Comparison of ENCODE assay signal across 16 cellular contexts in the genomic region with DNA sequence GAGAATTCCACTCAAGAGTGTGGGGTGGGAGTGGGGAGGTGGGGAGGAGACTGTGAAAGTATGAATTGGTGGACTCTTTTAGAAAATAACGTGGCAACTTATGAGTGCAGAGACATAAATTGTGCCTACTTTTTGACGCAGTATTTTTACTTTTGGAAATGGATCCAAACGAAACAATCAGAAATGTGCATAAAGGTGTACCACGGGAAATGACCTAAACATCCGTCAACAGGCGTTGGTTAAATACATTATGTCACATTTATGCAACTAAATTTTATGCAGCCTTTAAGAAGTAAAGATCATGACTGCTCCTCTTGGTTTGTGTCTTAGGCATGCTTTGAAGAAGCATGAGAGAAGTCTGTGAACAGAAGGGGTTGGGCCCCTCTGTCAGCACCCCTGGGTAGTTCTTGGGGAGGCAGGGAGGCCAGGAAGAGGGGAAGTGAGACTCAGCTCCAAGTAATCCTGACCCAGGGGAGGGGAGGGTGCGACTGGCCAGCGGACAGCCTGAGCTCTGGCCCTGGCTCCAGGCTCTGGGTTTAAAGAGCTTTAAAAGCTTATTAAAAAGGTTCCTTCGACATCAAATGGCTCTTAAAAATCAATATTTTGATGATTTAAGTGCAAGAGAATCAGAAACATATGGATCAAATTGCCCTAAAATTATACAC.
DNase-seq lines count a peak whose midpoint lies in the region; ATAC-seq, FAIRE-seq and TF ChIP-seq lines count a peak whose summit lies in the region.
"Had no signal": no experiment of that assay in that cellular context is flagged by ENCODE, and none has a peak within 500 bp of the region (broad histone marks: within the 10 kb centered on the region; RNA-seq: fewer than 3 reads in every experiment).

No MANE protein-coding gene starts in this region.

- no peak overlapping the region for H3K27ac ChIP-seq in K562 (ENCODE audit: extremely low read depth, low read depth, low read length)
- peak overlapping the region; percentile 84 for H3K27ac ChIP-seq in hepatocyte
- peak overlapping the region in 16 of 21 experiments; percentile 16 to 90 (median 60) for H3K27ac ChIP-seq in skin epidermis
- H3K27ac ChIP-seq: 22Rv1, BLaER1, KMS-11 had no signal

- CTCF ChIA-PET in K562 (lab: Yijun Ruan, JAX; ENCODE audit: low intra/inter-chr PET ratio), result no interaction called here

- H3K9me1 ChIP-seq in K562 (ENCODE audit: control insufficient read depth, insufficient read depth, low read length), result no peaks in the 10 kb centered on the region

- TF ChIP-seq EP300 in K562 (IDR thresholded peaks at IDR 0.05; ENCODE audit: low read length), result no peak

- H3K4me1 ChIP-seq in K562 (replicated peaks in 1 of 2; ENCODE audit: control insufficient read depth in 2 of 2, insufficient read depth in 2 of 2, low read length in 2 of 2) (peaks cover 21 to 38% of the 10 kb centered on the region in 2 experiments), hepatocyte (ENCODE audit: insufficient read depth) (peaks cover 43% of the 10 kb centered on the region), HAP-1 (peaks cover under 1% of the 10 kb centered on the region)

- in situ Hi-C loops in K562 (cut with MboI) (no loop called here), HAP-1 (cut with MboI; ENCODE audit: low sequenced_read_pairs) (no loop called here)

- H3K4me3 ChIP-seq in K562, result no peak overlapping the region
- H3K4me3 ChIP-seq in hepatocyte, result no peak overlapping the region
- H3K4me3 ChIP-seq in skin epidermis, result no peak overlapping the region
- no peak overlapping the region for H3K4me3 ChIP-seq in HAP-1
- H3K4me3 ChIP-seq: BLaER1 had no signal

- TF ChIP-seq RAD21 in K562 (CRISPR knock-in tag; conservative IDR thresholded peaks at IDR 0.05 in 1 of 2, IDR thresholded peaks at IDR 0.05 in 1 of 2), result no peak

- H3K4me2 ChIP-seq in K562 (ENCODE audit: insufficient read depth, low read length) (no peak overlapping the region), hepatocyte (no peak overlapping the region)
- H3K4me2 ChIP-seq: BLaER1, KMS-11 had no signal

- H3K79me2 ChIP-seq in K562 (ENCODE audit: control insufficient read depth, insufficient read depth, low read length) (no peaks in the 10 kb centered on the region), hepatocyte (no peaks in the 10 kb centered on the region)

- H3K9me2 ChIP-seq in hepatocyte (replicated peaks; ENCODE audit: insufficient read depth), result no peaks in the 10 kb centered on the region

- POLR2A ChIA-PET in K562 (lab: Yijun Ruan, JAX), result interaction anchor here (1.0 to 1.9 kb wide), 3 partner anchors 8 to 310 kb away, joined by 3 to 11 read pairs (median 4); no protein-coding TSS in a partner anchor

- no peaks in the 10 kb centered on the region for H3K36me3 Mint-ChIP-seq in natural killer cell treated with Interleukin-12 subunit alpha and Interleukin-12 subunit beta and Interleukin-15 and Interleukin-18, amount 100 ng/mL, for 72 hours
- H3K36me3 Mint-ChIP-seq: CD8-positive, alpha-beta T cell had no signal

- no peak for TF ChIP-seq POLR2A in K562 (conservative IDR thresholded peaks at IDR 0.05)

- no peak for TF ChIP-seq CTCF in K562 (IDR thresholded peaks at IDR 0.05 in 2 of 3, conservative IDR thresholded peaks at IDR 0.05 in 1 of 3; ENCODE audit: insufficient read depth in 2 of 3, low read depth in 1 of 3, low read length in 3 of 3)
- TF ChIP-seq CTCF in hepatocyte (IDR thresholded peaks at IDR 0.05; ENCODE audit: poor library complexity), result no peak

- H3K9me3 ChIP-seq in K562 (replicated peaks; ENCODE audit: control insufficient read depth, insufficient read depth, low read depth, low read length) (no peaks in the 10 kb centered on the region), hepatocyte (ENCODE audit: low read depth) (no peaks in the 10 kb centered on the region), HAP-1 (no peaks in the 10 kb centered on the region)
- H3K9me3 ChIP-seq: BLaER1 had no signal

- H3K9me3 Mint-ChIP-seq in natural killer cell treated with Interleukin-12 subunit alpha and Interleukin-12 subunit beta and Interleukin-15 and Interleukin-18, amount 100 ng/mL, for 72 hours, result no peaks in the 10 kb centered on the region
- H3K9me3 Mint-ChIP-seq: CD8-positive, alpha-beta T cell had no signal

- peaks cover 6 to 7% of the 10 kb centered on the region in 2 donors for H3K27me3 Mint-ChIP-seq in natural killer cell treated with Interleukin-12 subunit alpha and Interleukin-12 subunit beta and Interleukin-15 and Interleukin-18, amount 100 ng/mL, for 72 hours

- H4K20me1 ChIP-seq in K562 (replicated peaks; ENCODE audit: control insufficient read depth, insufficient read depth, low read length) (no peaks in the 10 kb centered on the region), hepatocyte (ENCODE audit: insufficient read depth, poor library complexity, severe bottlenecking) (no peaks in the 10 kb centered on the region)
- H4K20me1 ChIP-seq: BLaER1 had no signal

- ATAC-seq in K562, result no peak
- ATAC-seq in natural killer cell treated with Interleukin-12 subunit alpha and Interleukin-12 subunit beta and Interleukin-15 and Interleukin-18, amount 100 ng/mL, for 72 hours, result no peak
- ATAC-seq in GM18868 (IDR thresholded peaks at IDR 0.05; ENCODE audit: unreplicated experiment), result no peak
- ATAC-seq: CD8-positive, alpha-beta T cell; HCT116 had no signal

- no peaks in the 10 kb centered on the region for H3K4me1 Mint-ChIP-seq in natural killer cell treated with Interleukin-12 subunit alpha and Interleukin-12 subunit beta and Interleukin-15 and Interleukin-18, amount 100 ng/mL, for 72 hours (ENCODE audit: low read depth in 2 of 2)

- H2AFZ ChIP-seq in K562 (ENCODE audit: low read depth, low read length) (peak overlapping the region; percentile 81), hepatocyte (no peak overlapping the region)

- peak overlapping the region in 1 of 2 experiments; percentile 71; a peak in 1 of 4 replicates for H3K9ac ChIP-seq in K562 (ENCODE audit: insufficient read depth in 1 of 2, low read depth in 2 of 2, low read length in 2 of 2)
- H3K9ac ChIP-seq: BLaER1, KMS-11 had no signal

- WGBS in K562 (ENCODE audit: insufficient coverage, low coverage, missing lambda C conversion rate), result 65% methylated on average over 9 of the region's 9 CpGs
- 58% methylated on average over 9 of the region's 9 CpGs for WGBS in hepatocyte (ENCODE audit: low lambda C conversion rate, missing lambda C conversion rate)

- BruUV-seq in K562 (replicated peaks; lab: Mats Ljungman, UMichigan), result no TSS peak

- H3K36me3 ChIP-seq in K562 (ENCODE audit: control insufficient read depth, insufficient read depth, low read length) (no peaks in the 10 kb centered on the region), hepatocyte (replicated peaks; ENCODE audit: insufficient read depth, low read depth) (no peaks in the 10 kb centered on the region), HAP-1 (replicated peaks) (no peaks in the 10 kb centered on the region)
- H3K36me3 ChIP-seq: BLaER1 had no signal

- no peak overlapping the region for H3K4me3 Mint-ChIP-seq in natural killer cell treated with Interleukin-12 subunit alpha and Interleukin-12 subunit beta and Interleukin-15 and Interleukin-18, amount 100 ng/mL, for 72 hours
- H3K4me3 Mint-ChIP-seq: CD8-positive, alpha-beta T cell had no signal

- FAIRE-seq in K562 (lab: Jason Lieb, UNC), result no peak

- DNase-seq in NCI-H82 (lab: John Stamatoyannopoulos, UW) (peak; percentile 19), NCI-H82 treated with DMSO at 0.1 percent for 48 hours (lab: John Stamatoyannopoulos, UW; ENCODE audit: unreplicated experiment) (no peak), K562 (ENCODE audit: extremely low read depth in 1 of 4, low spot score in 3 of 4) (no peak), hepatocyte (ENCODE audit: low spot score) (no peak), HAP-1 (ENCODE audit: low spot score in 2 of 2) (no peak)
- DNase-seq in natural killer cell treated with Interleukin-12 subunit alpha and Interleukin-12 subunit beta and Interleukin-15 and Interleukin-18, amount 100 ng/mL, for 72 hours (ENCODE audit: low spot score), result no peak
- DNase-seq: CD8-positive, alpha-beta T cell; NCI-H1048; NCI-H2081 treated with DMSO at 0.1 percent for 48 hours; NCI-H510A treated with DMSO at 0.1 percent for 48 hours had no signal

- H3K27ac Mint-ChIP-seq in natural killer cell treated with Interleukin-12 subunit alpha and Interleukin-12 subunit beta and Interleukin-15 and Interleukin-18, amount 100 ng/mL, for 72 hours, result no peak overlapping the region
- H3K27ac Mint-ChIP-seq: CD8-positive, alpha-beta T cell had no signal

- intact Hi-C loops in K562 (cut with micrococcal nuclease), result no loop called here

- H3K27me3 ChIP-seq in K562 (ENCODE audit: control insufficient read depth in 2 of 2, insufficient read depth in 2 of 2, low read length in 2 of 2) (no peaks in the 10 kb centered on the region), hepatocyte (no peaks in the 10 kb centered on the region), HAP-1 (ENCODE audit: low read depth) (no peaks in the 10 kb centered on the region)
- H3K27me3 ChIP-seq: BLaER1 had no signal

TF ChIP-seq in K562, 482 proteins besides CTCF, POLR2A, EP300 and RAD21:
- TF ChIP-seq SPI1 (IDR thresholded peaks at IDR 0.05; ENCODE audit: borderline replicate concordance, low read depth, low read length) (0 out of 2 replicates have a peak, but pooled peaks have one; percentile 23), MYNN (IDR thresholded peaks at IDR 0.05) (no peak), MYNN (CRISPR knock-in tag; IDR thresholded peaks at IDR 0.05) (no peak), ZNF57 (CRISPR knock-in tag; IDR thresholded peaks at IDR 0.05) (0 out of 2 replicates have a peak, but pooled peaks have one; percentile 67)
